17 cellular contexts compared by ENCODE assay signal in the genomic region with DNA sequence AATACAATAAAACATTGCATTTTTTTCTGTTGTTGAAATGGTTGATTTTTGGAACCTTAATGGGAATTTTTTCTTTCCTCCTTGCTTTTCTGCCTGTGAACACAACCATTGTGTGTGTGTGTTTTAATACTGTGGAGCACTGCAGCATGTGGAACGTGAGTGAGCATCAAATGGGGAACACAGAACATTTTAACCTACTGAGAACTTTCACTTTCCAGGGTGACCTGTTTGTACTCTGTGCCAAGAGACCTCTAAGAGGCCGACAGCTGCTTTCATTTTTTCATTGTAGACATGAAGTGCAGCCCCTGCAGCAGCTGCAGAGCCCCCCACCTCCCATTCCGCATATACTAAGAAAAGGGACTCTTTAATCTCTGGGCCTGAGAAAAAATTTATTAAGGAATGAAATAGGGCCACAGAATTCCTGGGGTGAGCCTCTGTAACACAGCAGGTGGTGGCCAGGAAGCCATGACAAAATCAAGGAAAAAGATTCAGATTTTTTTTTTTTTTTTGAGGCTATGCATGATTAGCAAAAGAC.
DNase-seq lines count a peak whose midpoint lies in the region; ATAC-seq and TF ChIP-seq lines count a peak whose summit lies in the region.
"Had no signal": no experiment of that assay in that cellular context is flagged by ENCODE, and none has a peak within 500 bp of the region (broad histone marks: within the 10 kb centered on the region; RNA-seq: fewer than 3 reads in every experiment).

No MANE protein-coding gene starts in this region.

- H3K4me3 ChIP-seq in neural progenitor cell, result no peak overlapping the region
- H3K4me3 ChIP-seq: HAP-1, K562 had no signal

- ATAC-seq in GM18511 (IDR thresholded peaks at IDR 0.05; ENCODE audit: unreplicated experiment), result peak; percentile 78
- peak; percentile 69 for ATAC-seq in GM19463 (IDR thresholded peaks at IDR 0.05; ENCODE audit: unreplicated experiment)
- ATAC-seq in HG02884 (IDR thresholded peaks at IDR 0.05; ENCODE audit: unreplicated experiment), result no peak
- ATAC-seq in HG03354 (IDR thresholded peaks at IDR 0.05; ENCODE audit: poor library complexity, severe bottlenecking, unreplicated experiment), result no peak
- ATAC-seq: K562 had no signal

- TF ChIP-seq CTCF in neural progenitor cell (IDR thresholded peaks at IDR 0.05) (no peak), mesothelial cell of epicardium (IDR thresholded peaks at IDR 0.05; ENCODE audit: unreplicated experiment) (no peak)

- H3K4me1 Mint-ChIP-seq in neural progenitor cell (peaks cover 14% of the 10 kb centered on the region), mesothelial cell of epicardium (peaks cover 13% of the 10 kb centered on the region)
- H3K4me1 Mint-ChIP-seq: CD4-positive, CD25-positive, alpha-beta regulatory T cell; CD8-positive, alpha-beta memory T cell had no signal

- peaks cover 3% of the 10 kb centered on the region for H3K4me1 ChIP-seq in neural progenitor cell
- H3K4me1 ChIP-seq: BE2C, HAP-1 had no signal

- peaks cover 15% of the 10 kb centered on the region for H3K9me3 Mint-ChIP-seq in neural progenitor cell
- H3K9me3 Mint-ChIP-seq in mesothelial cell of epicardium, result peaks cover 21% of the 10 kb centered on the region

- H3K9me3 ChIP-seq in neural progenitor cell (ENCODE audit: low read depth), result no peaks in the 10 kb centered on the region
- H3K9me3 ChIP-seq: BE2C, HAP-1 had no signal

- H3F3A ChIP-seq in neural progenitor cell (ENCODE audit: low read depth), result no peaks in the 10 kb centered on the region

- H3K4me2 ChIP-seq in neural progenitor cell, result no peak overlapping the region

- H3K27ac Mint-ChIP-seq in neural progenitor cell (peak overlapping the region; percentile 44), mesothelial cell of epicardium (no peak overlapping the region)
- H3K27ac Mint-ChIP-seq: CD4-positive, CD25-positive, alpha-beta regulatory T cell; CD8-positive, alpha-beta memory T cell had no signal

- H3K36me3 Mint-ChIP-seq in neural progenitor cell (no peaks in the 10 kb centered on the region), mesothelial cell of epicardium (no peaks in the 10 kb centered on the region)
- H3K36me3 Mint-ChIP-seq: CD4-positive, CD25-positive, alpha-beta regulatory T cell; CD8-positive, alpha-beta memory T cell had no signal

- no peaks in the 10 kb centered on the region for H3K27me3 ChIP-seq in neural progenitor cell
- H3K27me3 ChIP-seq: BE2C had no signal

- H3K27me3 Mint-ChIP-seq in neural progenitor cell (ENCODE audit: insufficient read depth, low read depth), result no peaks in the 10 kb centered on the region
- no peaks in the 10 kb centered on the region for H3K27me3 Mint-ChIP-seq in mesothelial cell of epicardium (ENCODE audit: low read depth)
- H3K27me3 Mint-ChIP-seq: CD4-positive, CD25-positive, alpha-beta regulatory T cell; CD8-positive, alpha-beta memory T cell had no signal

- H4K20me1 ChIP-seq in neural progenitor cell (ENCODE audit: low read depth), result no peaks in the 10 kb centered on the region

- H3K36me3 ChIP-seq in neural progenitor cell, result no peaks in the 10 kb centered on the region
- H3K36me3 ChIP-seq: BE2C, HAP-1 had no signal

- H3K27ac ChIP-seq in neural progenitor cell, result no peak overlapping the region

- peak; percentile 4 for DNase-seq in LHCN-M2 (ENCODE audit: low read depth)
- no peak for DNase-seq in neural progenitor cell (ENCODE audit: low spot score)
- no peak for DNase-seq in mesothelial cell of epicardium (ENCODE audit: low spot score in 2 of 2, unreplicated experiment in 2 of 2)
- DNase-seq in 8988T, result no peak
- DNase-seq: BE2C; C1 segment of cervical spinal cord; Caco-2; CD4-positive, CD25-positive, alpha-beta regulatory T cell; CD8-positive, alpha-beta memory T cell; GOT3; IMR-90 had no signal

- peak overlapping the region; percentile 27 for H2AFZ ChIP-seq in neural progenitor cell (replicated peaks)

- no peaks in the 10 kb centered on the region for H3K79me2 ChIP-seq in neural progenitor cell (ENCODE audit: low read depth)

- no peak overlapping the region for H3K9ac ChIP-seq in neural progenitor cell

- H3K4me3 Mint-ChIP-seq in neural progenitor cell (no peak overlapping the region), mesothelial cell of epicardium (no peak overlapping the region)
- H3K4me3 Mint-ChIP-seq: CD4-positive, CD25-positive, alpha-beta regulatory T cell; CD8-positive, alpha-beta memory T cell had no signal

Comparison
In these comparisons a context has a peak if more than half of its experiments do, and no peak if none do; other contexts are left out.
1. ATAC-seq: peak in GM18511 (single experiment) and GM19463 (single experiment); none in HG02884 (single experiment) and HG03354 (single experiment).